ENCODE assay signal across 9 cellular contexts in the genomic region with DNA sequence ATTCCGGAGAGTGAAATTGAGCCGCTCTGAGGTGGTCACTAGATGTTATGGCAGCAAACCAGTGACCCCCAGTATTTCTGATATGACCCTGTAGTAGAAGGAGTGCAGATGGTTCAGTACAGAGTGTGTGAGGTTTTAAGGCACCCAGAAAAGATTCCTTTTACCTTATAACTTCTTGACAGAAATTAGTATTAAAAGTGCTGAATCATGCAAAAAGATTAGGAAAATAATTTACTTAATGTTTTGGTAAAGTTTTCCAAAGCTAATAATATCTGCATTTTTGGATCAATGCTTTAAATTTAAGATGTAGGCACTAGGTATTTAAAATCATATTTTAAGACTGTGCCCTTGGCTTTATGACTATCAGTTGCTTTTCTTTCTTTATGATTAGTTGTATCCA.
DNase-seq lines count a peak whose midpoint lies in the region; ATAC-seq and TF ChIP-seq lines count a peak whose summit lies in the region.
"Had no signal": no experiment of that assay in that cellular context is flagged by ENCODE, and none has a peak within 500 bp of the region (broad histone marks: within the 10 kb centered on the region; RNA-seq: fewer than 3 reads in every experiment).

No MANE protein-coding gene starts in this region.

- TF ChIP-seq CTCF in AG09309 (IDR thresholded peaks at IDR 0.05; ENCODE audit: control insufficient read depth, insufficient read depth, low read depth, low read length, missing control alignments): no peak
- no peak for TF ChIP-seq CTCF in brain microvascular endothelial cell (IDR thresholded peaks at IDR 0.05; ENCODE audit: low read depth, low read length, missing control alignments)
- TF ChIP-seq CTCF in lower lobe of right lung (IDR thresholded peaks at IDR 0.05): no peak

- DNase-seq in AG09309 (ENCODE audit: low read depth): no peak
- DNase-seq in brain microvascular endothelial cell: no peak
- DNase-seq in lower lobe of right lung: no peak
- no peak for DNase-seq in stimulated activated effector memory CD8-positive, alpha-beta T cell treated with anti-CD3 and anti-CD28 coated beads, Interleukin-12 subunit alpha, Interleukin-12 subunit beta, amount 100 ng/mL, for 72 hours (ENCODE audit: low spot score in 2 of 2)
- DNase-seq in NCI-H446 treated with DMSO at 0.1 percent for 48 hours (lab: John Stamatoyannopoulos, UW): no peak

- intact Hi-C loops in lower lobe of right lung (cut with DNase I): no loop called here

- no peak overlapping the region for H3K4me3 Mint-ChIP-seq in stimulated activated effector memory CD8-positive, alpha-beta T cell treated with anti-CD3 and anti-CD28 coated beads, Interleukin-12 subunit alpha, Interleukin-12 subunit beta, amount 100 ng/mL, for 72 hours

- H3K4me1 Mint-ChIP-seq in stimulated activated effector memory CD8-positive, alpha-beta T cell treated with anti-CD3 and anti-CD28 coated beads, Interleukin-12 subunit alpha, Interleukin-12 subunit beta, amount 100 ng/mL, for 72 hours: peaks cover 31% of the 10 kb centered on the region

- H3K9me3 ChIP-seq in HUES6 (ENCODE audit: control insufficient read depth, insufficient read depth, low read depth, low read length) (no peaks in the 10 kb centered on the region), lower lobe of right lung (no peaks in the 10 kb centered on the region)

- H3K9ac ChIP-seq in HUES6 (ENCODE audit: low read length): no peak overlapping the region

- H3K27ac ChIP-seq in HUES6 (ENCODE audit: low read depth, low read length) (no peak overlapping the region), brain microvascular endothelial cell (no peak overlapping the region), lower lobe of right lung (no peak overlapping the region)

- H3K27me3 ChIP-seq in HUES6 (ENCODE audit: control insufficient read depth, insufficient read depth, low read length) (peaks cover 54% of the 10 kb centered on the region), brain microvascular endothelial cell (replicated peaks) (peaks cover 18% of the 10 kb centered on the region), lower lobe of right lung (ENCODE audit: low read depth) (peaks cover 84% of the 10 kb centered on the region)

- no peaks in the 10 kb centered on the region for H3K9me3 Mint-ChIP-seq in stimulated activated effector memory CD8-positive, alpha-beta T cell treated with anti-CD3 and anti-CD28 coated beads, Interleukin-12 subunit alpha, Interleukin-12 subunit beta, amount 100 ng/mL, for 72 hours

- no peak overlapping the region for H3K27ac Mint-ChIP-seq in stimulated activated effector memory CD8-positive, alpha-beta T cell treated with anti-CD3 and anti-CD28 coated beads, Interleukin-12 subunit alpha, Interleukin-12 subunit beta, amount 100 ng/mL, for 72 hours

- H3K36me3 ChIP-seq in HUES6 (ENCODE audit: control insufficient read depth, insufficient read depth, low read length) (no peaks in the 10 kb centered on the region), brain microvascular endothelial cell (replicated peaks) (no peaks in the 10 kb centered on the region), lower lobe of right lung (no peaks in the 10 kb centered on the region)

- H3K4me1 ChIP-seq in HUES6 (ENCODE audit: control insufficient read depth, insufficient read depth, low read length) (peaks cover 13% of the 10 kb centered on the region), lower lobe of right lung (peaks cover 47% of the 10 kb centered on the region)

- H3K4me3 ChIP-seq in AG09309 (ENCODE audit: control insufficient read depth, low read depth, low read length): peak overlapping the region; percentile 70
- H3K4me3 ChIP-seq in HUES6 (ENCODE audit: low read depth, low read length): peak overlapping the region; percentile 78
- H3K4me3 ChIP-seq in brain microvascular endothelial cell (ENCODE audit: low read depth, low read length): peak overlapping the region; percentile 67
- peak overlapping the region; percentile 59 for H3K4me3 ChIP-seq in lower lobe of right lung

- H3K36me3 Mint-ChIP-seq in stimulated activated effector memory CD8-positive, alpha-beta T cell treated with anti-CD3 and anti-CD28 coated beads, Interleukin-12 subunit alpha, Interleukin-12 subunit beta, amount 100 ng/mL, for 72 hours: no peaks in the 10 kb centered on the region

- in situ Hi-C loops in brain microvascular endothelial cell (cut with HindIII; ENCODE audit: low pct_ligation_motif_present, low sequenced_read_pairs): no loop called here

- ATAC-seq in lower lobe of right lung (no peak), GM18873 (IDR thresholded peaks at IDR 0.05; ENCODE audit: low FRiP score, unreplicated experiment) (no peak), HG03045 (IDR thresholded peaks at IDR 0.05; ENCODE audit: unreplicated experiment) (no peak)
- ATAC-seq in stimulated activated effector memory CD8-positive, alpha-beta T cell treated with anti-CD3 and anti-CD28 coated beads, Interleukin-12 subunit alpha, Interleukin-12 subunit beta, amount 100 ng/mL, for 72 hours: no peak
- ATAC-seq: HCT116 had no signal
